ENCODE assay signal across 8 cellular contexts in the genomic region with DNA sequence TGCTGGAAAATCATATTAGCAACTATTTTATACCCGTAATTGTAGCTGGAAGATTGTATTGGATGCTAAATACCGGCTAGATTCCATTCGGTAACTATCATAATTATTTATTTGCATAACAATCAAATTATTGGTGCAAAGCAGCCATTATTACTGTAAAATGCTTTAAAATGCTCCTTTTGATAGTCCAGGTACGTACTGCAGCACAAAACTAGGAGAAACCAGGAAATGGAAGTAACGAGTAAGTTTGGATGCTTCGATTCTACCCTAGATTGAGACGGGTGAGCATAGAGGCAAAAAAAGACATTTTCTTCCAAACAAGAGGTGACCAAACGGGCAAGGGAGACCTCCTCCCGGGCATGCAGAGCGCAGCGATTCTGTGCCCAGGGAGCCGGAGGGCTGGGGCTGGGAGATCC. TPM values are rescaled to one million over a fixed set of nuclear protein-coding genes. Genes with fewer than 3 reads are reported as not detected.
DNase-seq lines count a peak whose midpoint lies in the region; ATAC-seq and TF ChIP-seq lines count a peak whose summit lies in the region.

No MANE protein-coding gene starts in this region.

- peak overlapping the region; percentile 83 for H3K18ac ChIP-seq in H9 (ENCODE audit: insufficient read length, low read depth, low read length)

- no peaks in the 10 kb centered on the region for H3K79me1 ChIP-seq in H9 (ENCODE audit: insufficient read depth, low read depth, low read length, poor library complexity, severe bottlenecking)

- no peaks in the 10 kb centered on the region for H3K27me3 ChIP-seq in H9 (ENCODE audit: insufficient read depth, low read length)

- peak overlapping the region; percentile 87 to 99 (median 94) for H3K27ac Mint-ChIP-seq in CD14-positive monocyte
- peak overlapping the region; percentile 15 to 95 (median 74); a peak in 6 of 7 replicates for H3K27ac Mint-ChIP-seq in H9
- peak overlapping the region; percentile 84 to 99 for H3K27ac Mint-ChIP-seq in T-cell

- peak overlapping the region; percentile 97 for H3K4me3 ChIP-seq in retinal pigment epithelial cell (ENCODE audit: low read length)

- no peaks in the 10 kb centered on the region for H3K9me3 ChIP-seq in H9 (ENCODE audit: control insufficient read depth, low read depth, low read length)

- intact Hi-C loops in CD14-positive monocyte (cut with micrococcal nuclease) = loop anchor here in 1 of 2 donors (10.0 kb wide), 1 partner anchor 588 kb away; the partner anchor contains the start of gene RALGAPA2
- intact Hi-C loops in Right ventricle myocardium superior (cut with DNase I) = no loop called here

- ATAC-seq in T-cell (replicated peaks in 1 of 4) = peak in 1 of 4 experiments; percentile 1
- ATAC-seq in Right ventricle myocardium superior (ENCODE audit: poor library complexity) = peak; percentile 62

- no peak overlapping the region for H2BK12ac ChIP-seq in H9 (ENCODE audit: insufficient read length, low read depth, low read length)

- H3K9ac ChIP-seq in H9 (ENCODE audit: extremely low read depth, insufficient read length, low read length) = peak overlapping the region; percentile 94

- H3K27me3 Mint-ChIP-seq in CD14-positive monocyte (ENCODE audit: low read depth in 3 of 3) (peaks cover 4 to 7% (median 6%) of the 10 kb centered on the region in 3 donors), H9 (ENCODE audit: low read depth) (no peaks in the 10 kb centered on the region), T-cell (peaks cover 6 to 7% of the 10 kb centered on the region in 2 donors)

- H3K36me3 Mint-ChIP-seq in CD14-positive monocyte = peaks cover 4 to 5% of the 10 kb centered on the region in 2 donors
- H3K36me3 Mint-ChIP-seq in H9 (ENCODE audit: insufficient read depth in 1 of 3, low read depth in 3 of 3) = peaks cover 7 to 11% (median 10%) of the 10 kb centered on the region in 3 experiments
- H3K36me3 Mint-ChIP-seq in T-cell = peaks cover 6% of the 10 kb centered on the region

- no peak for TF ChIP-seq CTCF in CD14-positive monocyte (IDR thresholded peaks at IDR 0.05)
- TF ChIP-seq CTCF in H9 (conservative IDR thresholded peaks at IDR 0.05) = no peak
- no peak for TF ChIP-seq CTCF in retinal pigment epithelial cell (conservative IDR thresholded peaks at IDR 0.05; ENCODE audit: low read depth, low read length)

- H3K9me3 Mint-ChIP-seq in CD14-positive monocyte (no peaks in the 10 kb centered on the region), H9 (peaks cover 0 to 3% of the 10 kb centered on the region in 2 experiments; a peak in 2 of 5 replicates), T-cell (no peaks in the 10 kb centered on the region)

- H3K4ac ChIP-seq in H9 (ENCODE audit: low read depth, low read length) = no peak overlapping the region; the same call in 1 of the 2 replicates

- CTCF ChIA-PET in T-cell (lab: Charles Lee) = interaction anchor here (0.6 to 0.9 kb wide), 3 partner anchors 10 to 50 kb away, joined by 3 to 6 read pairs (median 4); no protein-coding TSS in a partner anchor

- H3K4me1 Mint-ChIP-seq in CD14-positive monocyte = peaks cover 22% of the 10 kb centered on the region
- peaks cover 16% of the 10 kb centered on the region in 2 experiments for H3K4me1 Mint-ChIP-seq in H9
- peaks cover 25 to 39% (median 28%) of the 10 kb centered on the region in 3 donors for H3K4me1 Mint-ChIP-seq in T-cell

- no peak overlapping the region for H4K8ac ChIP-seq in H9 (replicated peaks; ENCODE audit: insufficient read length, low read depth, low read length)

- H2AFZ ChIP-seq in H9 (ENCODE audit: low read length) = no peak overlapping the region

- no peaks in the 10 kb centered on the region for H4K20me1 ChIP-seq in H9 (ENCODE audit: control insufficient read depth, insufficient read depth, insufficient read length)

- peak overlapping the region; percentile 94 to 98 for H3K4me3 Mint-ChIP-seq in CD14-positive monocyte
- H3K4me3 Mint-ChIP-seq in H9 = peak overlapping the region; percentile 95 to 96
- H3K4me3 Mint-ChIP-seq in T-cell = peak overlapping the region; percentile 93 to 97 (median 95)

- peaks cover 3% of the 10 kb centered on the region for H3K23me2 ChIP-seq in H9 (ENCODE audit: insufficient read length, low read depth, low read length, poor library complexity, severe bottlenecking)

- H3K14ac ChIP-seq in H9 (ENCODE audit: insufficient read depth, low read length) = peak overlapping the region; percentile 91

- no peak overlapping the region for H4K5ac ChIP-seq in H9 (ENCODE audit: insufficient read length, low read depth, low read length)

- no peak overlapping the region for H2BK5ac ChIP-seq in H9 (ENCODE audit: insufficient read length, low read length)

- peak overlapping the region; percentile 85 for H3K4me2 ChIP-seq in H9 (ENCODE audit: insufficient read depth, insufficient read length, low read length)

- WGBS in H9 (ENCODE audit: extremely low coverage, insufficient read length, low lambda C conversion rate) = no CpG with 5 or more reads among the region's 12 CpGs

- H3T11ph ChIP-seq in H9 (ENCODE audit: low read length) = no peak overlapping the region

- no peak overlapping the region for H2BK120ac ChIP-seq in H9 (ENCODE audit: low read depth, low read length, poor library complexity, severe bottlenecking)

- peak overlapping the region; percentile 46 for H3K27ac ChIP-seq in H9 (ENCODE audit: insufficient read length, low read depth, low read length)

- peaks cover 17% of the 10 kb centered on the region for H3K79me2 ChIP-seq in H9 (ENCODE audit: insufficient read depth, low read length)

- H2BK20ac ChIP-seq in H9 (ENCODE audit: low read depth, low read length, poor library complexity, severe bottlenecking) = no peak overlapping the region

- no peak overlapping the region for H2AK5ac ChIP-seq in H9 (ENCODE audit: insufficient read length, low read length)

- DNase-seq in CD14-positive monocyte (ENCODE audit: low spot score) = no peak
- no peak for DNase-seq in H9
- DNase-seq in T-cell = no peak
- no peak for DNase-seq in Right ventricle myocardium superior
- no peak for DNase-seq in retinal pigment epithelial cell (ENCODE audit: low read depth)
- DNase-seq in NOMO-1 (lab: John Stamatoyannopoulos, UW; ENCODE audit: unreplicated experiment in 2 of 2) = no peak
- no peak for DNase-seq in NCI-H748 treated with DMSO at 0.1 percent for 48 hours (lab: John Stamatoyannopoulos, UW)
- DNase-seq in SIG-M5 treated with dmso at 0.1 percent for 504 hours (lab: John Stamatoyannopoulos, UW; ENCODE audit: unreplicated experiment) = no peak

- POLR2A ChIA-PET in T-cell (lab: Charles Lee) = interaction anchor here (0.6 to 1.1 kb wide), 3 partner anchors 21 to 34 kb away, joined by 3 to 5 read pairs (median 4); no protein-coding TSS in a partner anchor

- no peak overlapping the region for H4K91ac ChIP-seq in H9 (ENCODE audit: insufficient read length, low read depth, low read length)

- H3K23ac ChIP-seq in H9 (ENCODE audit: insufficient read length, low read depth, low read length) = no peak overlapping the region

- no peak overlapping the region for H3K56ac ChIP-seq in H9 (ENCODE audit: insufficient read length, low read depth, low read length)

- H3K4me1 ChIP-seq in H9 (ENCODE audit: insufficient read depth, low read length) = no peaks in the 10 kb centered on the region

- H2BK15ac ChIP-seq in H9 (ENCODE audit: low read depth, low read length) = no peak overlapping the region

RNA-seq across cellular contexts. Expression of gene XRN2, which starts 0.5 kb away (rescaled TPM):
- polyA plus RNA-seq in CD14-positive monocyte = 100 to 1,000 TPM; 101 to 111 TPM
- total RNA-seq in H9 (2021) (96.7 and 97.6 TPM in 2 replicates), T-cell (10 to 100 TPM; 46.3 to 62.0 (median 49.7) TPM), Right ventricle myocardium superior (31.7 TPM)
